Comparison of ENCODE assay signal across 2 cellular contexts in genomic region chr17:39688945-39689344, GRCh38.
A peak's percentile ranks its signal among the peaks of the same experiment; 100 is the strongest.
TF ChIP-seq lines count a peak whose summit lies in the region.

No MANE protein-coding gene starts in this region.

TF ChIP-seq in HEK293, 187 proteins besides CTCF, POLR2A, EP300 and RAD21:
- TF ChIP-seq ZNF248 (tag by site-specific recombination; IDR thresholded peaks at IDR 0.05) (no peak), ZNF398 (tag by site-specific recombination; IDR thresholded peaks at IDR 0.05) (peak; percentile 23; the same call in 1 of the 2 replicates), PRDM1 (tag by site-specific recombination; IDR thresholded peaks at IDR 0.05) (peak; percentile 24; the same call in 1 of the 2 replicates)

TF ChIP-seq in HepG2, 621 proteins besides CTCF, POLR2A, EP300 and RAD21:
- 0 out of 2 replicates have a peak, but pooled peaks have one; percentile 40 for TF ChIP-seq ZNF468 (CRISPR knock-in tag; IDR thresholded peaks at IDR 0.05)
- 0 out of 2 replicates have a peak, but pooled peaks have one; percentile 12 for TF ChIP-seq IRF9 (CRISPR knock-in tag; IDR thresholded peaks at IDR 0.05; ENCODE audit: borderline replicate concordance)
- TF ChIP-seq ZBTB1 (CRISPR knock-in tag; IDR thresholded peaks at IDR 0.05; ENCODE audit: borderline replicate concordance), result no peak
- peak; percentile 28; the same call in 1 of the 2 replicates for TF ChIP-seq SAP130 (CRISPR knock-in tag; IDR thresholded peaks at IDR 0.05; ENCODE audit: low read depth)
- 0 out of 2 replicates have a peak, but pooled peaks have one; percentile 9 for TF ChIP-seq MED1 (CRISPR knock-in tag; IDR thresholded peaks at IDR 0.05)
- no peak for TF ChIP-seq NFATC3 (CRISPR knock-in tag; IDR thresholded peaks at IDR 0.05)
- 0 out of 2 replicates have a peak, but pooled peaks have one; percentile 26 for TF ChIP-seq SPEN (CRISPR knock-in tag; IDR thresholded peaks at IDR 0.05; ENCODE audit: low read depth)
- TF ChIP-seq ZNF609 (CRISPR knock-in tag; IDR thresholded peaks at IDR 0.05; ENCODE audit: borderline replicate concordance), result peak; percentile 5; the same call in 1 of the 2 replicates
- TF ChIP-seq ZNF264 (CRISPR knock-in tag; IDR thresholded peaks at IDR 0.05), result 0 out of 2 replicates have a peak, but pooled peaks have one; percentile 44
- 0 out of 2 replicates have a peak, but pooled peaks have one; percentile 38 for TF ChIP-seq SALL2 (CRISPR knock-in tag; IDR thresholded peaks at IDR 0.05)
- peak; percentile 60 for TF ChIP-seq STAG1 (CRISPR knock-in tag; IDR thresholded peaks at IDR 0.05)
